In the genomic region with DNA sequence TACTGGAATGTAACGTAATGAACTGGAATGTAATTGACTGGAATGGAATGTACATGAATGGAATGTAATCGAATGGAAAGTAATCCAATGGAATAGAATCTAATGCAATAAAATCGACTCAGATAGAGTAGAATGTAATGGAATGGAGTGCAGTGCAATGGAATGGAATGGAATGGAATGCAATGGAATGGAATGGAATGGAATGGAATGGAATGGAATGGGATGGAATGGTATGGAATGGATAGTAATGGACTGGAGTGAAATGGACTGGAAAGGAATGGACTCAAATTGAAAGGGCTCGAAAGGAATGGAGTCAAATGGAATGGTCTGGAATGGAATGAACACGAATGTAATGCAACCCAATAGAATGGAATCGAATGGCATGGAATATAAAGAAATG, we compare ENCODE assay signal across 6 cellular contexts.
DNase-seq lines count a peak whose midpoint lies in the region; ATAC-seq and TF ChIP-seq lines count a peak whose summit lies in the region.
"Not testable (repeated sequence)": the region's sequence is repeated elsewhere in the genome, so short reads cannot be mapped to it uniquely, and the experiment has no call there.

No MANE protein-coding gene starts in this region.

- intact Hi-C loops in activated CD4-positive, alpha-beta T cell treated with anti-CD3 and anti-CD28 coated beads, Interleukin-2, amount 10 ng/mL, durations not matched to agents 24 days and 14 days (cut with micrococcal nuclease); esophagus muscularis mucosa (cut with DNase I); natural killer cell (cut with micrococcal nuclease): not testable (repeated sequence)

- not testable (repeated sequence) for ATAC-seq in activated naive CD4-positive, alpha-beta T cell treated with anti-CD3 and anti-CD28 coated beads, Interleukin-2, amount 50 U/mL, for 72 hours; natural killer cell

- WGBS in esophagus muscularis mucosa = no CpG with 5 or more reads among the region's 6 CpGs

- H3K36me3 ChIP-seq in esophagus muscularis mucosa = not testable (repeated sequence)

- not testable (repeated sequence) for H3K4me3 ChIP-seq in esophagus muscularis mucosa

- H3K27ac ChIP-seq in esophagus muscularis mucosa (replicated peaks in 1 of 4) = not testable (repeated sequence)

- H3K9me3 ChIP-seq in esophagus muscularis mucosa = not testable (repeated sequence)

- not testable (repeated sequence) for H3K27ac Mint-ChIP-seq in T-helper 2 cell treated with Interferon-gamma antibody and Interleukin-4, amounts not matched to agents 5 μg/mL and 100 μg/mL, for 36 hours; activated CD4-positive, alpha-beta T cell treated with anti-CD3 and anti-CD28 coated beads, Interleukin-2, amount 10 ng/mL, durations not matched to agents 24 days and 14 days; activated naive CD4-positive, alpha-beta T cell treated with anti-CD3 and anti-CD28 coated beads, Interleukin-2, amount 50 U/mL, for 72 hours; natural killer cell

- not testable (repeated sequence) for H3K4me3 Mint-ChIP-seq in T-helper 2 cell treated with Interferon-gamma antibody and Interleukin-4, amounts not matched to agents 5 μg/mL and 100 μg/mL, for 36 hours; activated CD4-positive, alpha-beta T cell treated with anti-CD3 and anti-CD28 coated beads, Interleukin-2, amount 10 ng/mL, durations not matched to agents 24 days and 14 days; natural killer cell

- peak; percentile 58 for DNase-seq in T-helper 2 cell treated with Interferon-gamma antibody and Interleukin-4, amounts not matched to agents 5 μg/mL and 100 μg/mL, for 36 hours (ENCODE audit: low spot score)
- DNase-seq in activated CD4-positive, alpha-beta T cell treated with anti-CD3 and anti-CD28 coated beads, Interleukin-2, amount 10 ng/mL, durations not matched to agents 24 days and 14 days = peak; percentile 84
- peak; percentile 33 to 39 for DNase-seq in activated naive CD4-positive, alpha-beta T cell treated with anti-CD3 and anti-CD28 coated beads, Interleukin-2, amount 50 U/mL, for 72 hours (ENCODE audit: low spot score in 2 of 2)
- DNase-seq in central memory CD4-positive, alpha-beta T cell = peak; percentile 0
- not testable (repeated sequence) for DNase-seq in esophagus muscularis mucosa (ENCODE audit: extremely low spot score)
- DNase-seq in natural killer cell = peak; percentile 14

- H3K9me3 Mint-ChIP-seq in T-helper 2 cell treated with Interferon-gamma antibody and Interleukin-4, amounts not matched to agents 5 μg/mL and 100 μg/mL, for 36 hours; activated CD4-positive, alpha-beta T cell treated with anti-CD3 and anti-CD28 coated beads, Interleukin-2, amount 10 ng/mL, durations not matched to agents 24 days and 14 days; natural killer cell: not testable (repeated sequence)
- H3K9me3 Mint-ChIP-seq in activated naive CD4-positive, alpha-beta T cell treated with anti-CD3 and anti-CD28 coated beads, Interleukin-2, amount 50 U/mL, for 72 hours = peaks cover 5 to 12% of the 10 kb centered on the region in 2 donors

- not testable (repeated sequence) for TF ChIP-seq CTCF in esophagus muscularis mucosa (IDR thresholded peaks at IDR 0.05); natural killer cell (IDR thresholded peaks at IDR 0.05)

- H3K4me1 ChIP-seq in esophagus muscularis mucosa = not testable (repeated sequence)

- TF ChIP-seq POLR2A in esophagus muscularis mucosa (IDR thresholded peaks at IDR 0.05; ENCODE audit: low read depth) = not testable (repeated sequence)

- H3K27me3 Mint-ChIP-seq in T-helper 2 cell treated with Interferon-gamma antibody and Interleukin-4, amounts not matched to agents 5 μg/mL and 100 μg/mL, for 36 hours (ENCODE audit: low read depth); activated CD4-positive, alpha-beta T cell treated with anti-CD3 and anti-CD28 coated beads, Interleukin-2, amount 10 ng/mL, durations not matched to agents 24 days and 14 days; natural killer cell (ENCODE audit: low read depth in 2 of 2): not testable (repeated sequence)

- H3K4me1 Mint-ChIP-seq in T-helper 2 cell treated with Interferon-gamma antibody and Interleukin-4, amounts not matched to agents 5 μg/mL and 100 μg/mL, for 36 hours (ENCODE audit: low read depth); activated CD4-positive, alpha-beta T cell treated with anti-CD3 and anti-CD28 coated beads, Interleukin-2, amount 10 ng/mL, durations not matched to agents 24 days and 14 days; natural killer cell: not testable (repeated sequence)

- not testable (repeated sequence) for H3K27me3 ChIP-seq in esophagus muscularis mucosa

- TF ChIP-seq EP300 in esophagus muscularis mucosa (IDR thresholded peaks at IDR 0.05) = peak; percentile 59

- not testable (repeated sequence) for H3K36me3 Mint-ChIP-seq in T-helper 2 cell treated with Interferon-gamma antibody and Interleukin-4, amounts not matched to agents 5 μg/mL and 100 μg/mL, for 36 hours (ENCODE audit: low read depth); activated CD4-positive, alpha-beta T cell treated with anti-CD3 and anti-CD28 coated beads, Interleukin-2, amount 10 ng/mL, durations not matched to agents 24 days and 14 days (ENCODE audit: low read depth); activated naive CD4-positive, alpha-beta T cell treated with anti-CD3 and anti-CD28 coated beads, Interleukin-2, amount 50 U/mL, for 72 hours; natural killer cell
